In the genomic region with DNA sequence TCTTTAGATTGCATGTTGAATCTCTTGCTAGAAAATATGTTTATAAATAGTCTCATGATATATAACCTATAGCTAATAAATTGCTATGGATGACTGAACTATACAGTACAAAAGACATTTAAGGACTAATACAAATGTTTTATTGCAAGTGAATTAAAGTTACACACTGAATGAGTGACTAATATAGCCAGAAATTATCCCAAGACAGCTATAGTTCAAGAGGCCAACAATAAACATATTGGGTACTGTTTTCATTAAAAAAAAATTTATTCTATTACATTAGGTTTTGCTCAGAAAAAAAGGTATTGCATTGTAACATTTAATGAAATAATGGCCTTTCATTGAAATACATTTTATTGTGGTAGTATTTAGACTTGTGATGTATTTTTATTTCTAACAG, we compare ENCODE assay signal across 25 cellular contexts.
DNase-seq lines count a peak whose midpoint lies in the region; ATAC-seq, FAIRE-seq and TF ChIP-seq lines count a peak whose summit lies in the region.
"Had no signal": no experiment of that assay in that cellular context is flagged by ENCODE, and none has a peak within 500 bp of the region (broad histone marks: within the 10 kb centered on the region; RNA-seq: fewer than 3 reads in every experiment).

No MANE protein-coding gene starts in this region.

- H3K9me3 ChIP-seq in IMR-90 (ENCODE audit: control insufficient read depth, insufficient read depth, low read length): no peaks in the 10 kb centered on the region
- H3K9me3 ChIP-seq: BE2C had no signal

- no peak overlapping the region for H2AFZ ChIP-seq in IMR-90 (replicated peaks; ENCODE audit: low read length, poor library complexity)

- no peak overlapping the region for H4K91ac ChIP-seq in IMR-90 (ENCODE audit: insufficient read depth, low read depth, low read length)

- no peak overlapping the region for H2BK20ac ChIP-seq in IMR-90 (ENCODE audit: low read depth, low read length)

- H3K4ac ChIP-seq in IMR-90 (ENCODE audit: low read depth, low read length): no peak overlapping the region

- ATAC-seq in IMR-90 (ENCODE audit: low read depth) (no peak), left ventricle myocardium superior (no peak)
- no peak for ATAC-seq in activated naive CD4-positive, alpha-beta T cell treated with anti-CD3 and anti-CD28 coated beads, Interleukin-2, amount 50 U/mL, for 72 hours
- ATAC-seq: GM12878 had no signal

- no peak overlapping the region for H2BK5ac ChIP-seq in IMR-90 (ENCODE audit: low read depth, low read length, poor library complexity, severe bottlenecking)

- peaks cover 27 to 29% of the 10 kb centered on the region in 2 donors for H3K9me3 Mint-ChIP-seq in activated naive CD4-positive, alpha-beta T cell treated with anti-CD3 and anti-CD28 coated beads, Interleukin-2, amount 50 U/mL, for 72 hours

- no peaks in the 10 kb centered on the region for H3K4me1 ChIP-seq in IMR-90 (ENCODE audit: control insufficient read depth, insufficient read depth, low read length)
- H3K4me1 ChIP-seq: BE2C had no signal

- H3K36me3 Mint-ChIP-seq in activated naive CD4-positive, alpha-beta T cell treated with anti-CD3 and anti-CD28 coated beads, Interleukin-2, amount 50 U/mL, for 72 hours: peaks cover 0 to 12% of the 10 kb centered on the region in 2 donors
- H3K36me3 Mint-ChIP-seq: CD14-positive monocyte; CD4-positive, alpha-beta memory T cell; CD4-positive, CD25-positive, alpha-beta regulatory T cell; CD8-positive, alpha-beta memory T cell had no signal

- no peak overlapping the region for H3K4me3 ChIP-seq in IMR-90 (ENCODE audit: insufficient read depth, low read depth, low read length)
- H3K4me3 ChIP-seq: BLaER1, GM12878 had no signal

- CTCF ChIA-PET in IMR-90 (lab: Yijun Ruan, JAX): interaction anchor here (1.1 kb wide), 1 partner anchor 12 kb away, joined by 6 read pairs; no protein-coding TSS in a partner anchor

- H3K27ac Mint-ChIP-seq in activated naive CD4-positive, alpha-beta T cell treated with anti-CD3 and anti-CD28 coated beads, Interleukin-2, amount 50 U/mL, for 72 hours: no peak overlapping the region
- H3K27ac Mint-ChIP-seq: CD14-positive monocyte; CD4-positive, alpha-beta memory T cell; CD4-positive, CD25-positive, alpha-beta regulatory T cell; CD8-positive, alpha-beta memory T cell had no signal

- no peak overlapping the region for H3K18ac ChIP-seq in IMR-90 (ENCODE audit: low read depth, low read length)

- H3K4me2 ChIP-seq in IMR-90 (ENCODE audit: low read depth, low read length): no peak overlapping the region
- H3K4me2 ChIP-seq: BLaER1 had no signal

- H4K5ac ChIP-seq in IMR-90 (ENCODE audit: low read depth, low read length): no peak overlapping the region

- no peak overlapping the region for H3K23ac ChIP-seq in IMR-90 (ENCODE audit: low read depth, low read length)

- H3K27me3 ChIP-seq in IMR-90 (ENCODE audit: control insufficient read depth, insufficient read depth, low read length): no peaks in the 10 kb centered on the region
- H3K27me3 ChIP-seq: BE2C, BLaER1 had no signal

- no TSS peak for BruUV-seq in IMR-90 (replicated peaks; lab: Mats Ljungman, UMichigan)

- no peak for TF ChIP-seq RAD21 in IMR-90 (IDR thresholded peaks at IDR 0.05; ENCODE audit: low read length)

- H2BK15ac ChIP-seq in IMR-90 (ENCODE audit: low read depth, low read length): no peak overlapping the region

- no peak overlapping the region for H3K56ac ChIP-seq in IMR-90 (ENCODE audit: extremely low read depth, insufficient read depth, low read length)

- H2BK120ac ChIP-seq in IMR-90 (ENCODE audit: low read depth, low read length): no peak overlapping the region

- H3K79me1 ChIP-seq in IMR-90 (ENCODE audit: low read depth in 1 of 2, low read length in 2 of 2): no peaks in the 10 kb centered on the region

- H4K8ac ChIP-seq in IMR-90 (ENCODE audit: low read depth in 2 of 2, low read length in 2 of 2): no peak overlapping the region

- no peak for TF ChIP-seq POLR2A in IMR-90 (IDR thresholded peaks at IDR 0.05; ENCODE audit: low read depth, low read length)

- H3K9me1 ChIP-seq in IMR-90 (ENCODE audit: insufficient read depth, low read length): 0 out of 2 replicates have a peak, but pooled peaks cover 9% of the 10 kb centered on the region

- dilution Hi-C loops in IMR-90 (cut with HindIII; ENCODE audit: low sequenced_read_pairs, unreplicated experiment): no loop called here

- no peak overlapping the region for H3K9ac ChIP-seq in IMR-90 (ENCODE audit: low read depth, low read length)
- H3K9ac ChIP-seq: BLaER1 had no signal

- H2AK5ac ChIP-seq in IMR-90 (ENCODE audit: low read depth, low read length): no peak overlapping the region

- no peaks in the 10 kb centered on the region for H4K20me1 ChIP-seq in IMR-90 (ENCODE audit: insufficient read depth, low read length)
- H4K20me1 ChIP-seq: BLaER1 had no signal

- in situ Hi-C loops in IMR-90 (cut with MboI; ENCODE audit: low sequenced_read_pairs): no loop called here

- no peak overlapping the region for H3K27ac ChIP-seq in IMR-90 (ENCODE audit: insufficient read depth, low read length)
- H3K27ac ChIP-seq: BLaER1 had no signal

- H2AK9ac ChIP-seq in IMR-90 (replicated peaks; ENCODE audit: low read depth, low read length, poor library complexity): no peak overlapping the region

- intact Hi-C loops in IMR-90 (cut with micrococcal nuclease) (no loop called here), left ventricle myocardium superior (cut with micrococcal nuclease) (no loop called here)

- POLR2A ChIA-PET in IMR-90 (lab: Charles Lee; ENCODE audit: unreplicated experiment): no interaction called here

- no peaks in the 10 kb centered on the region for H3K36me3 ChIP-seq in IMR-90 (ENCODE audit: control insufficient read depth, insufficient read depth, low read length)
- H3K36me3 ChIP-seq: BE2C, BLaER1 had no signal

- TF ChIP-seq CTCF in IMR-90 (conservative IDR thresholded peaks at IDR 0.05; ENCODE audit: low read depth, low read length): no peak

- peak; percentile 27 for DNase-seq in IMR-90
- no peak for DNase-seq in left ventricle myocardium superior
- DNase-seq in activated naive CD4-positive, alpha-beta T cell treated with anti-CD3 and anti-CD28 coated beads, Interleukin-2, amount 50 U/mL, for 72 hours (ENCODE audit: low spot score in 2 of 2): no peak
- DNase-seq in NCI-H1694 treated with DMSO at 0.1 percent for 48 hours (lab: John Stamatoyannopoulos, UW): no peak
- DNase-seq: 8988T; ACHN; BE2C; C1 segment of cervical spinal cord; CD4-positive, alpha-beta memory T cell; CD4-positive, CD25-positive, alpha-beta regulatory T cell; CD8-positive, alpha-beta memory T cell; COR-L47; DMS 273 treated with DMSO at 0.1 percent for 48 hours; DMS153; DMS53; DMS79; DND-41; GDM1 had no signal

- FAIRE-seq in islet of Langerhans (lab: Jason Lieb, UNC): peak; percentile 51
- FAIRE-seq: A204.1, GM12878, GM12892, GM18507 had no signal

- no peak overlapping the region for H3K14ac ChIP-seq in IMR-90 (replicated peaks; ENCODE audit: low read depth, low read length)

TF ChIP-seq in IMR-90, 13 proteins besides CTCF, POLR2A, EP300 and RAD21:
- TF ChIP-seq RCOR1 (IDR thresholded peaks at IDR 0.05; ENCODE audit: insufficient replicate concordance, low read length): no peak
- TF ChIP-seq RFX5 (IDR thresholded peaks at IDR 0.05; ENCODE audit: low read depth, low read length): no peak
- no peak for TF ChIP-seq NFE2L2 (IDR thresholded peaks at IDR 0.05; ENCODE audit: low read depth, low read length)
- TF ChIP-seq MXI1 (IDR thresholded peaks at IDR 0.05; ENCODE audit: borderline replicate concordance, low read depth, low read length): no peak
- TF ChIP-seq MAZ (IDR thresholded peaks at IDR 0.05; ENCODE audit: borderline replicate concordance, low read depth, low read length): no peak
- no peak for TF ChIP-seq SMC3 (IDR thresholded peaks at IDR 0.05; ENCODE audit: low read depth, low read length)
- TF ChIP-seq, protein P1, sequence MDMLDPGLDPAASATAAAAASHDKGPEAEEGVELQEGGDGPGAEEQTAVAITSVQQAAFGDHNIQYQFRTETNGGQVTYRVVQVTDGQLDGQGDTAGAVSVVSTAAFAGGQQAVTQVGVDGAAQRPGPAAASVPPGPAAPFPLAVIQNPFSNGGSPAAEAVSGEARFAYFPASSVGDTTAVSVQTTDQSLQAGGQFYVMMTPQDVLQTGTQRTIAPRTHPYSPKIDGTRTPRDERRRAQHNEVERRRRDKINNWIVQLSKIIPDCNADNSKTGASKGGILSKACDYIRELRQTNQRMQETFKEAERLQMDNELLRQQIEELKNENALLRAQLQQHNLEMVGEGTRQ (IDR thresholded peaks at IDR 0.05; ENCODE audit: low read depth, low read length): no peak
- no peak for TF ChIP-seq BHLHE40 (IDR thresholded peaks at IDR 0.05; ENCODE audit: low read depth, low read length)
- TF ChIP-seq CEBPB (IDR thresholded peaks at IDR 0.05; ENCODE audit: low read depth, low read length): no peak
- TF ChIP-seq CHD1 (IDR thresholded peaks at IDR 0.05; ENCODE audit: low read depth, low read length): no peak
